26 cellular contexts compared by ENCODE assay signal in genomic region chr14:29126865-29127264, GRCh38.
"Had no signal": no experiment of that assay in that cellular context is flagged by ENCODE, and none has a peak within 500 bp of the region (broad histone marks: within the 10 kb centered on the region; RNA-seq: fewer than 3 reads in every experiment).

No MANE protein-coding gene starts in this region.

- H3K9ac ChIP-seq: neural progenitor cell, parathyroid adenoma had no signal

- H3K4me2 ChIP-seq: neural progenitor cell, smooth muscle cell had no signal

- H3K9me3 ChIP-seq: ovary, suprapubic skin, testis, tibial artery, transverse colon, upper lobe of right lung, uterus had no signal

- H3K4me1 ChIP-seq: neural progenitor cell, parathyroid adenoma, psoas muscle, spleen, suprapubic skin, testis, tibial artery, transverse colon, upper lobe of right lung, uterus had no signal

- H2AFZ ChIP-seq: neural progenitor cell, parathyroid adenoma had no signal

- DNase-seq: natural killer cell; occipital lobe; ovary; posterior cingulate gyrus; psoas muscle; right cardiac atrium; spleen; stimulated activated CD4-positive, alpha-beta T cell treated with anti-CD3 and anti-CD28 coated beads, Interleukin-12 subunit alpha, Interleukin-12 subunit beta, amount 100 ng/mL, for 4 hours; stimulated activated CD4-positive, alpha-beta T cell treated with anti-CD3 and anti-CD28 coated beads, Interleukin-1b, Interleukin-23, amount 100 ng/mL, for 48 hours; stimulated activated CD4-positive, alpha-beta T cell treated with anti-CD3 and anti-CD28 coated beads, Interleukin-4, amount 100 ng/mL, for 1 hour; stimulated activated CD4-positive, alpha-beta T cell treated with anti-CD3 and anti-CD28 coated beads, Interleukin-4, amount 100 ng/mL, for 4 hours; stimulated activated CD8-positive, alpha-beta memory T cell treated with anti-CD3 and anti-CD28 coated beads, Interleukin-4, amount 100 ng/mL, for 48 hours; stimulated activated naive CD4-positive, alpha-beta T cell; stimulated activated naive CD8-positive, alpha-beta T cell treated with anti-CD3 and anti-CD28 coated beads, Interleukin-15, amount 100 ng/mL, for 72 hours; stimulated activated naive CD8-positive, alpha-beta T cell treated with anti-CD3 and anti-CD28 coated beads, Interleukin-15, Interleukin-2, amounts not matched to agents 100 U/mL and 50 U/mL, for 24 hours; substantia nigra; testis; tibial artery; transverse colon; upper lobe of right lung; uterus had no signal

- H3K4me3 ChIP-seq: neural progenitor cell, ovary, psoas muscle, skin epidermis, smooth muscle cell, spleen, suprapubic skin, testis, tibial artery, transverse colon, upper lobe of right lung, uterus had no signal

- H3K79me2 ChIP-seq: parathyroid adenoma had no signal

- H3K36me3 ChIP-seq: neural progenitor cell, ovary, spleen, suprapubic skin, tibial artery, transverse colon, upper lobe of right lung, uterus had no signal

- H3K27me3 ChIP-seq: neural progenitor cell, ovary, spleen, suprapubic skin, testis, tibial artery, transverse colon, upper lobe of right lung, uterus had no signal

- H3K27ac ChIP-seq: neural progenitor cell, ovary, parathyroid adenoma, psoas muscle, skin epidermis, spleen, suprapubic skin, testis, tibial artery, transverse colon, upper lobe of right lung, uterus had no signal
